Comparison of ENCODE assay signal across 20 cellular contexts in the genomic region with DNA sequence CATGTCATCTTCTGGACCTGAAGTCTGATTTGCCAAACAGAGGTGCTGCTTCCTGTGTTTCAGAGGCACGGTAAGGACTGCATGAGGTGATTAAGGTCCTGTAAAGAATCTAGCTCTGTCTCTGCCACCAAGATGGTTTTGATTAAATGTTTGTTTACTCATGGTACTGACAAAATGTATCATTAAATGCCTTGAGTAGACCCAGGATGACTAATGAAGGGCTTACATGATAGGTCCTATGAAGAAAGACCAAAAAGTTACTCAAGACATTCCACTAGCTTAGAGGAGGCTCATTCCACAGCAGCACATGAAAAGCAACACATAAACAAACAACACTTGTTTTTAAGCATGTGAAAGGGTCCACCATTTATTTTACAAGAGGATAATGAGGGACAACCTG.
DNase-seq lines count a peak whose midpoint lies in the region; ATAC-seq and TF ChIP-seq lines count a peak whose summit lies in the region.
"Had no signal": no experiment of that assay in that cellular context is flagged by ENCODE, and none has a peak within 500 bp of the region (broad histone marks: within the 10 kb centered on the region; RNA-seq: fewer than 3 reads in every experiment).

No MANE protein-coding gene starts in this region.

- ATAC-seq in upper lobe of left lung (ENCODE audit: low FRiP score in 2 of 2) = no peak
- ATAC-seq: activated T-helper 17 cell treated with anti-CD3 and anti-CD28 coated beads, Interleukin-2, amount 50 U/mL, for 72 hours; naive thymus-derived CD8-positive, alpha-beta T cell had no signal

- no peak for TF ChIP-seq POLR2A in upper lobe of left lung (IDR thresholded peaks at IDR 0.05)

- CTCF ChIA-PET in AG04450 (lab: Charles Lee) = interaction anchor here (0.7 kb wide), 1 partner anchor 221 kb away, joined by 3 read pairs; no protein-coding TSS in a partner anchor

- H3K4me1 ChIP-seq in tibial artery = no peaks in the 10 kb centered on the region
- no peaks in the 10 kb centered on the region for H3K4me1 ChIP-seq in upper lobe of left lung
- H3K4me1 ChIP-seq: esophagus squamous epithelium had no signal

- POLR2A ChIA-PET in AG04450 (lab: Yijun Ruan, JAX) = interaction anchor here (0.6 to 1.3 kb wide), 3 partner anchors 43 to 1111 kb away, joined by 3 read pairs; no protein-coding TSS in a partner anchor

- H3K27ac ChIP-seq in AG04450 (ENCODE audit: low read depth, low read length) (no peak overlapping the region), tibial artery (no peak overlapping the region), upper lobe of left lung (no peak overlapping the region)
- H3K27ac ChIP-seq: esophagus squamous epithelium had no signal

- H3K36me3 ChIP-seq in tibial artery (no peaks in the 10 kb centered on the region), upper lobe of left lung (no peaks in the 10 kb centered on the region)
- H3K36me3 ChIP-seq: esophagus squamous epithelium had no signal

- DNase-seq in AG04450 (ENCODE audit: low read depth, low spot score) (peak; percentile 50), HFF-Myc (ENCODE audit: extremely low read depth, low read depth) (peak; percentile 72), astrocyte of the hippocampus (ENCODE audit: low read depth, low spot score) (peak; percentile 46), hepatic stellate cell (ENCODE audit: low spot score) (peak; percentile 42), tibial artery (no peak), Kasumi-1 (lab: John Stamatoyannopoulos, UW) (no peak), upper lobe of left lung (no peak)
- DNase-seq in activated CD4-positive, alpha-beta T cell treated with anti-CD3 and anti-CD28 coated beads, Interleukin-2, amount 50 U/mL, for 1 hour = no peak
- DNase-seq: AML-193; aorta; dermis blood vessel endothelial cell; esophagus squamous epithelium; Karpas-422; naive thymus-derived CD8-positive, alpha-beta T cell; NCI-H1694; NCI-H510A treated with DMSO at 0.1 percent for 48 hours; OCI-M1; stimulated activated CD4-positive, alpha-beta T cell treated with anti-CD3 and anti-CD28 coated beads, Interleukin-12 subunit alpha, Interleukin-12 subunit beta, amount 100 ng/mL, for 4 hours; stimulated activated naive CD4-positive, alpha-beta T cell treated with Interleukin-2 at 50 U/mL for 16 hours had no signal

- 31 to 42% methylated on average over 1 of the region's 1 CpG for WGBS in upper lobe of left lung, 2 donors

- intact Hi-C loops in tibial artery (cut with DNase I; ENCODE audit: low total_unique reads) = no loop called here

- H3K9me3 ChIP-seq in AG04450 (ENCODE audit: control insufficient read depth, insufficient read depth, low read length) (no peaks in the 10 kb centered on the region), tibial artery (peaks cover 0 to 1% (median 0%) of the 10 kb centered on the region in 3 donors), upper lobe of left lung (no peaks in the 10 kb centered on the region)

- TF ChIP-seq EP300 in upper lobe of left lung (IDR thresholded peaks at IDR 0.05) = no peak

- no peaks in the 10 kb centered on the region for H3K27me3 ChIP-seq in AG04450 (ENCODE audit: control insufficient read depth, insufficient read depth, low read length)
- H3K27me3 ChIP-seq in tibial artery = peaks cover 0 to 2% of the 10 kb centered on the region in 2 donors
- no peaks in the 10 kb centered on the region for H3K27me3 ChIP-seq in upper lobe of left lung

- TF ChIP-seq CTCF in AG04450 (IDR thresholded peaks at IDR 0.05; ENCODE audit: low read depth, low read length) (no peak), HFF-Myc (IDR thresholded peaks at IDR 0.05; ENCODE audit: low read depth, low read length, missing control alignments) (no peak), tibial artery (IDR thresholded peaks at IDR 0.05) (no peak), upper lobe of left lung (IDR thresholded peaks at IDR 0.05) (no peak)

- no peak overlapping the region for H3K4me3 ChIP-seq in AG04450 (ENCODE audit: low read depth, low read length)
- H3K4me3 ChIP-seq in HFF-Myc (replicated peaks; ENCODE audit: low read depth, low read length) = no peak overlapping the region
- H3K4me3 ChIP-seq in tibial artery = no peak overlapping the region
- H3K4me3 ChIP-seq in upper lobe of left lung = no peak overlapping the region
- H3K4me3 ChIP-seq: esophagus squamous epithelium had no signal

Comparison
In these comparisons a context has a peak if more than half of its experiments do, and no peak if none do; other contexts are left out.
1. DNase-seq: peak in AG04450 (single experiment), HFF-Myc (single experiment), astrocyte of the hippocampus (single experiment) and hepatic stellate cell (single experiment); none in tibial artery (0 of 2), Kasumi-1 (0 of 2), upper lobe of left lung (0 of 2) and activated CD4-positive, alpha-beta T cell treated with anti-CD3 and anti-CD28 coated beads, Interleukin-2, amount 50 U/mL, for 1 hour (single experiment).